19 cellular contexts compared by ENCODE assay signal in genomic region chr11:56876621-56877312, GRCh38.
DNase-seq lines count a peak whose midpoint lies in the region; ATAC-seq, FAIRE-seq and TF ChIP-seq lines count a peak whose summit lies in the region.
"Had no signal": no experiment of that assay in that cellular context is flagged by ENCODE, and none has a peak within 500 bp of the region (broad histone marks: within the 10 kb centered on the region; RNA-seq: fewer than 3 reads in every experiment).

No MANE protein-coding gene starts in this region.

- H3K9me3 ChIP-seq in left ventricle myocardium inferior (replicated peaks): no peaks in the 10 kb centered on the region
- H3K9me3 ChIP-seq: sigmoid colon, thyroid gland had no signal

- H3K4me1 ChIP-seq in left ventricle myocardium inferior: no peaks in the 10 kb centered on the region
- H3K4me1 ChIP-seq: sigmoid colon, thyroid gland had no signal

- H3K27me3 ChIP-seq in bronchial epithelial cell (ENCODE audit: control insufficient read depth, insufficient read depth, low read length): no peaks in the 10 kb centered on the region
- no peaks in the 10 kb centered on the region for H3K27me3 ChIP-seq in left ventricle myocardium inferior (ENCODE audit: low read depth)
- H3K27me3 ChIP-seq: sigmoid colon, thyroid gland had no signal

- intact Hi-C loops in left ventricle myocardium inferior (cut with micrococcal nuclease): no loop called here

- no peaks in the 10 kb centered on the region for H3K36me3 ChIP-seq in bronchial epithelial cell (ENCODE audit: control insufficient read depth, insufficient read depth, low read length)
- no peaks in the 10 kb centered on the region for H3K36me3 ChIP-seq in left ventricle myocardium inferior
- H3K36me3 ChIP-seq: sigmoid colon, thyroid gland had no signal

- H3K27ac ChIP-seq in left ventricle myocardium inferior (replicated peaks): peak overlapping the region; percentile 56
- H3K27ac ChIP-seq: 22Rv1, sigmoid colon, thyroid gland had no signal

- peak; percentile 12 for DNase-seq in DMS53 (lab: John Stamatoyannopoulos, UW)
- DNase-seq in DMS53 treated with DMSO at 0.1 percent for 48 hours (lab: John Stamatoyannopoulos, UW; ENCODE audit: unreplicated experiment): no peak
- DNase-seq in bronchial epithelial cell (ENCODE audit: low read depth): peak; percentile 85
- no peak for DNase-seq in left ventricle myocardium inferior
- DNase-seq in stromal cell of bone marrow (ENCODE audit: low read depth): peak; percentile 11
- no peak for DNase-seq in HUDEP-2 (lab: John Stamatoyannopoulos, UW; ENCODE audit: unreplicated experiment in 76 of 76)
- no peak for DNase-seq in stimulated activated CD4-positive, alpha-beta T cell treated with anti-CD3 and anti-CD28 coated beads, Interleukin-4, amount 100 ng/mL, for 24 hours
- DNase-seq: activated CD4-positive, CD25-positive, alpha-beta regulatory T cell treated with anti-CD3 and anti-CD28 coated beads, Interleukin-2, amount 50 U/mL, for 72 hours; activated naive CD4-positive, alpha-beta T cell treated with anti-CD3 and anti-CD28 coated beads for 36 hours; caudate nucleus; CD4-positive, CD25-positive, alpha-beta regulatory T cell; effector memory CD4-positive, alpha-beta T cell; H7; sigmoid colon; stimulated activated CD4-positive, alpha-beta T cell treated with anti-CD3 and anti-CD28 coated beads, Interleukin-4, amount 100 ng/mL, for 1 hour; thyroid gland had no signal

- TF ChIP-seq CTCF in bronchial epithelial cell (IDR thresholded peaks at IDR 0.05; ENCODE audit: insufficient read depth, low read length, severe bottlenecking) (no peak), left ventricle myocardium inferior (IDR thresholded peaks at IDR 0.05; ENCODE audit: borderline replicate concordance) (no peak)

- no peak for FAIRE-seq in bronchial epithelial cell (lab: Jason Lieb, UNC)
- FAIRE-seq: frontal cortex had no signal

- H3K4me3 ChIP-seq in bronchial epithelial cell (ENCODE audit: low read depth, low read length) (no peak overlapping the region), left ventricle myocardium inferior (no peak overlapping the region)
- H3K4me3 ChIP-seq: sigmoid colon, thyroid gland had no signal

- no peak for ATAC-seq in HG03457 (IDR thresholded peaks at IDR 0.05; ENCODE audit: unreplicated experiment)

Comparison
In these comparisons a context has a peak if more than half of its experiments do, and no peak if none do; other contexts are left out.
1. DNase-seq: peak in DMS53 (single experiment), bronchial epithelial cell (single experiment) and stromal cell of bone marrow (single experiment); none in DMS53 treated with DMSO at 0.1 percent for 48 hours (single experiment), left ventricle myocardium inferior (single experiment), HUDEP-2 (0 of 76) and stimulated activated CD4-positive, alpha-beta T cell treated with anti-CD3 and anti-CD28 coated beads, Interleukin-4, amount 100 ng/mL, for 24 hours (single experiment).